10 cellular contexts compared by ENCODE assay signal in the genomic region with DNA sequence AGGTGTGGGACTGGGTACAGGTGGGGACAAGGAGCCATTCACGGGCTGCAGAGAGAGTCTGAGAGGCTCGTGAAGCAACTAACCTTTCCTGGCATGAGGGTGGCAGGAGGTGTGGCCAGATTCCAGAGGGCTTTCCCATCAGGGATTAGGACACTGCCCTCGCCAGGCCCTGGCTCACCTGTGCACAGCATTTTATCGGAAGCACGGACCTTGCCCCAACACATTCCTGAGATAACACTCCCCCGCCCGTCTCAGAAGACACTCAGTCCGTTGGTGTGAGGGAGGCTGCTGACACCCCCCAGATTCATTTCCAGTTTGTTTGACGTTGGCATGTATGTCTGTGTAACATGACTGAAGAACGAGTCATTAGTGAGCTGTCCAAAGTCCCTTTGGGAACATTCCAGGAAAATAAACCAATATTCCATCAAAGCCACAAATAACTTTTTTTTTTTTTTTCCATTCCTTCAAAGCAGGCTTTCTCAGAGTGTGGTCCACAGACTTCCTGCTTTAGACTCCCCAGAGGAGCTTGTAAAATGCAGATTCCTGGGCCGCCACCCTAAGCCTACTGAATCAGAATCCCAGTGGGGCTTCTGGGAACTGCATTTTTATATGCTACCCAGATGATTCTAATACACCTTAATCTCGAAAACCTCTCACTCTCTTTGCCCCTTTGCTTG. TPM values are rescaled to one million over a fixed set of nuclear protein-coding genes. Genes with fewer than 3 reads are reported as not detected.
DNase-seq lines count a peak whose midpoint lies in the region; ATAC-seq, FAIRE-seq and TF ChIP-seq lines count a peak whose summit lies in the region.
"Had no signal": no experiment of that assay in that cellular context is flagged by ENCODE, and none has a peak within 500 bp of the region (broad histone marks: within the 10 kb centered on the region; RNA-seq: fewer than 3 reads in every experiment).

No MANE protein-coding gene starts in this region.

- DNase-seq in NCI-H2196 treated with DMSO at 0.1 percent for 48 hours (lab: John Stamatoyannopoulos, UW; ENCODE audit: unreplicated experiment) (peak; percentile 24), NCI-H2196 (lab: John Stamatoyannopoulos, UW; ENCODE audit: unreplicated experiment) (no peak), GM12878 (ENCODE audit: low read depth, low spot score) (no peak), kidney tubule cell (ENCODE audit: low spot score) (peak; percentile 99), upper lobe of left lung (peak in 1 of 2 donors; percentile 88), NCI-H1417 treated with DMSO at 0.1 percent for 48 hours (lab: John Stamatoyannopoulos, UW) (no peak), SKM-1 treated with dmso at 0.1 percent for 144 hours (lab: John Stamatoyannopoulos, UW; ENCODE audit: unreplicated experiment) (no peak)
- DNase-seq in activated CD4-positive, alpha-beta T cell treated with anti-CD3 and anti-CD28 coated beads, Interleukin-2, amount 10 ng/mL, durations not matched to agents 24 days and 14 days: no peak
- DNase-seq: 8988T; activated naive CD8-positive, alpha-beta T cell treated with anti-CD3 and anti-CD28 coated beads, Interleukin-2, amount 10 ng/mL, durations not matched to agents 7 days and 5 days had no signal

- no TSS peak for BruUV-seq in GM12878 (replicated peaks; lab: Mats Ljungman, UMichigan)

- H3K4me1 ChIP-seq in GM12878 (ENCODE audit: control insufficient read depth, insufficient read depth, low read length): peaks cover 12% of the 10 kb centered on the region
- peaks cover 0 to 48% (median 23%) of the 10 kb centered on the region in 4 donors for H3K4me1 ChIP-seq in upper lobe of left lung

- H3K9ac ChIP-seq in GM12878 (ENCODE audit: control insufficient read depth, insufficient read depth, low read length): no peak overlapping the region

- no peak overlapping the region for H2AFZ ChIP-seq in GM12878 (ENCODE audit: control insufficient read depth, low read depth, low read length)

- no peaks in the 10 kb centered on the region for H3K9me3 Mint-ChIP-seq in activated CD4-positive, alpha-beta T cell treated with anti-CD3 and anti-CD28 coated beads, Interleukin-2, amount 10 ng/mL, durations not matched to agents 24 days and 14 days
- H3K9me3 Mint-ChIP-seq: activated naive CD8-positive, alpha-beta T cell treated with anti-CD3 and anti-CD28 coated beads, Interleukin-2, amount 10 ng/mL, durations not matched to agents 7 days and 5 days had no signal

- TF ChIP-seq EP300 in GM12878 (IDR thresholded peaks at IDR 0.05; ENCODE audit: borderline replicate concordance in 1 of 2, control insufficient read depth in 1 of 2, low read depth in 2 of 2, low read length in 2 of 2) (no peak), upper lobe of left lung (IDR thresholded peaks at IDR 0.05) (peak in 2 of 4 donors; percentile 20 to 69)

- in situ Hi-C loops in GM12878 (cut with MboI): no loop called here

- ATAC-seq in GM12878 (no peak), upper lobe of left lung (ENCODE audit: low FRiP score in 2 of 2) (peak; percentile 43 to 69)

- no peak for TF ChIP-seq RAD21 in GM12878 (IDR thresholded peaks at IDR 0.05; ENCODE audit: insufficient read depth, low read depth, low read length)

- no peak for FAIRE-seq in GM12878 (lab: Jason Lieb, UNC)

- H3K4me3 Mint-ChIP-seq in activated CD4-positive, alpha-beta T cell treated with anti-CD3 and anti-CD28 coated beads, Interleukin-2, amount 10 ng/mL, durations not matched to agents 24 days and 14 days: no peak overlapping the region
- H3K4me3 Mint-ChIP-seq: activated naive CD8-positive, alpha-beta T cell treated with anti-CD3 and anti-CD28 coated beads, Interleukin-2, amount 10 ng/mL, durations not matched to agents 7 days and 5 days had no signal

- intact Hi-C loops in GM12878 (cut with micrococcal nuclease; ENCODE audit: unreplicated experiment): no loop called here
- intact Hi-C loops in activated CD4-positive, alpha-beta T cell treated with anti-CD3 and anti-CD28 coated beads, Interleukin-2, amount 10 ng/mL, durations not matched to agents 24 days and 14 days (cut with micrococcal nuclease): no loop called here

- no peaks in the 10 kb centered on the region for H3K4me1 Mint-ChIP-seq in activated CD4-positive, alpha-beta T cell treated with anti-CD3 and anti-CD28 coated beads, Interleukin-2, amount 10 ng/mL, durations not matched to agents 24 days and 14 days
- H3K4me1 Mint-ChIP-seq: activated naive CD8-positive, alpha-beta T cell treated with anti-CD3 and anti-CD28 coated beads, Interleukin-2, amount 10 ng/mL, durations not matched to agents 7 days and 5 days had no signal

- TF ChIP-seq CTCF in GM12878 (IDR thresholded peaks at IDR 0.05 in 2 of 3, conservative IDR thresholded peaks at IDR 0.05 in 1 of 3; ENCODE audit: control insufficient read depth in 2 of 3, extremely low read depth in 1 of 3, insufficient read depth in 1 of 3, low read depth in 3 of 3, low read length in 3 of 3): no peak
- TF ChIP-seq CTCF in upper lobe of left lung (IDR thresholded peaks at IDR 0.05): peak in 1 of 6 experiments; percentile 6

- H3K27me3 Mint-ChIP-seq in activated CD4-positive, alpha-beta T cell treated with anti-CD3 and anti-CD28 coated beads, Interleukin-2, amount 10 ng/mL, durations not matched to agents 24 days and 14 days: no peaks in the 10 kb centered on the region

- H3K27ac Mint-ChIP-seq in activated CD4-positive, alpha-beta T cell treated with anti-CD3 and anti-CD28 coated beads, Interleukin-2, amount 10 ng/mL, durations not matched to agents 24 days and 14 days: no peak overlapping the region
- H3K27ac Mint-ChIP-seq: activated naive CD8-positive, alpha-beta T cell treated with anti-CD3 and anti-CD28 coated beads, Interleukin-2, amount 10 ng/mL, durations not matched to agents 7 days and 5 days had no signal

- no peaks in the 10 kb centered on the region for H3K27me3 ChIP-seq in GM12878 (replicated peaks in 1 of 2; ENCODE audit: control insufficient read depth in 2 of 2, insufficient read depth in 2 of 2, low read length in 1 of 2)
- no peaks in the 10 kb centered on the region for H3K27me3 ChIP-seq in upper lobe of left lung

- 74% methylated on average over 12 of the region's 12 CpGs for WGBS in GM12878 (ENCODE audit: insufficient coverage, insufficient replicate concordance, low lambda C conversion rate, missing lambda C conversion rate)
- 55 to 60% methylated on average over 11 to 12 of the region's 12 CpGs for WGBS in upper lobe of left lung, 2 donors

- no peaks in the 10 kb centered on the region for H3K36me3 Mint-ChIP-seq in activated CD4-positive, alpha-beta T cell treated with anti-CD3 and anti-CD28 coated beads, Interleukin-2, amount 10 ng/mL, durations not matched to agents 24 days and 14 days (ENCODE audit: low read depth)
- H3K36me3 Mint-ChIP-seq: activated naive CD8-positive, alpha-beta T cell treated with anti-CD3 and anti-CD28 coated beads, Interleukin-2, amount 10 ng/mL, durations not matched to agents 7 days and 5 days had no signal

- POLR2A ChIA-PET in GM12878 (lab: Charles Lee): no interaction called here

- H3K79me2 ChIP-seq in GM12878 (ENCODE audit: control insufficient read depth, insufficient read depth, low read length): no peaks in the 10 kb centered on the region

- RAD21 ChIA-PET in GM12878 (lab: Charles Lee; ENCODE audit: unreplicated experiment): no interaction called here

- H4K20me1 ChIP-seq in GM12878 (ENCODE audit: control insufficient read depth, insufficient read depth): no peaks in the 10 kb centered on the region

- CTCF ChIA-PET in GM12878 (lab: Yijun Ruan, JAX): no interaction called here

- no peak for TF ChIP-seq POLR2A in GM12878 (IDR thresholded peaks at IDR 0.05; ENCODE audit: low read depth, low read length)
- TF ChIP-seq POLR2A in upper lobe of left lung (IDR thresholded peaks at IDR 0.05): no peak

- H3K9me3 ChIP-seq in GM12878 (replicated peaks; ENCODE audit: control insufficient read depth, insufficient read depth, low read length) (no peaks in the 10 kb centered on the region), upper lobe of left lung (no peaks in the 10 kb centered on the region)

- no peaks in the 10 kb centered on the region for H3K36me3 ChIP-seq in GM12878 (ENCODE audit: control insufficient read depth in 2 of 2, insufficient read depth in 2 of 2, low read length in 1 of 2)
- H3K36me3 ChIP-seq in upper lobe of left lung: no peaks in the 10 kb centered on the region

- H3K4me2 ChIP-seq in GM12878 (ENCODE audit: control insufficient read depth, insufficient read depth): 0 out of 2 replicates have a peak overlapping the region, but pooled peaks have one; percentile 32

- H3K27ac ChIP-seq in GM12878 (ENCODE audit: control insufficient read depth, insufficient read depth) (no peak overlapping the region), upper lobe of left lung (peak overlapping the region; percentile 63 to 81 (median 71))

- SMC1A ChIA-PET in GM12878 (lab: Charles Lee; ENCODE audit: uncharacterized antibody, unreplicated experiment): no interaction called here

- no peak overlapping the region for H3K4me3 ChIP-seq in GM12878
- no peak overlapping the region for H3K4me3 ChIP-seq in upper lobe of left lung

RNA-seq across cellular contexts. Expression of a gene that starts 23.4 kb away (rescaled TPM):
- 6.0 TPM in 2 replicates for total RNA-seq in GM12878 (2013; cell fraction: nucleolus; rRNA removed)
- total RNA-seq in GM12878 (2014; rRNA removed): 2.6 and 2.7 TPM in 2 replicates
- 2.3 and 3.3 TPM in 2 replicates for total RNA-seq in GM12878 (2014; rRNA removed; fragmentation: Illumina TruSeq; extraction: Trizol)
- total RNA-seq in GM12878 (2021): 5.3 and 5.9 TPM in 2 replicates
- polyA plus RNA-seq in GM12878 (2011; ENCODE audit: low read depth): 0.96 TPM
- polyA plus RNA-seq in GM12878 (2011; rRNA removed): 7.2 and 7.8 TPM in 2 replicates
- polyA plus RNA-seq in GM12878 (2011; cell fraction: cytosol; rRNA removed): 5.4 and 5.6 TPM in 2 replicates
- polyA plus RNA-seq in GM12878 (2011; cell fraction: nucleus; rRNA removed): 7.6 and 9.8 TPM in 2 replicates
- 2.3 and 3.2 TPM in 2 replicates for polyA plus RNA-seq in GM12878 (2012)
- polyA plus RNA-seq in GM12878 (2014; fragmentation: Illumina TruSeq; extraction: Trizol): 3.0 and 34.5 TPM in 2 replicates
- 1 to 10 TPM in 1 of 2 experiments, under 1 TPM in 1; 0.50 to 1.2 TPM for polyA plus RNA-seq in GM12878 (2014; fragmentation: Nextera tagmentation; extraction: Ambion mirVana)
- 2.3 and 2.8 TPM in 2 replicates for polyA plus RNA-seq in GM12878 (2014; rRNA removed)
- 1 to 10 TPM in 1 of 2 experiments, under 1 TPM in 1; 0.74 to 1.6 TPM for polyA plus RNA-seq in GM12878 (2016; fragmentation: Nextera tagmentation; extraction: Ambion mirVana)
- polyA minus RNA-seq in GM12878 (2011; rRNA and poly(A)+ RNA removed): 9.4 and 14.1 TPM in 2 replicates
- polyA minus RNA-seq in GM12878 (2011; cell fraction: cytosol; rRNA and poly(A)+ RNA removed): 2.9 and 5.1 TPM in 2 replicates
- 5.4 and 9.2 TPM in 2 replicates for polyA minus RNA-seq in GM12878 (2011; cell fraction: nucleus; rRNA and poly(A)+ RNA removed)
- 10 to 100 TPM; 64.9 to 99.1 (median 86.4) TPM for total RNA-seq in upper lobe of left lung
- 1.1 and 2.4 TPM in 2 replicates for total RNA-seq in activated CD4-positive, alpha-beta T cell treated with anti-CD3 and anti-CD28 coated beads, Interleukin-2, amount 10 ng/mL, durations not matched to agents 24 days and 14 days

Comparison
In these comparisons a context has a peak if more than half of its experiments do, and no peak if none do; other contexts are left out.
1. DNase-seq: peak in NCI-H2196 treated with DMSO at 0.1 percent for 48 hours (single experiment) and kidney tubule cell (single experiment); none in NCI-H2196 (single experiment), GM12878 (single experiment), NCI-H1417 treated with DMSO at 0.1 percent for 48 hours (single experiment), SKM-1 treated with dmso at 0.1 percent for 144 hours (single experiment) and activated CD4-positive, alpha-beta T cell treated with anti-CD3 and anti-CD28 coated beads, Interleukin-2, amount 10 ng/mL, durations not matched to agents 24 days and 14 days (single experiment).
2. RNA of a gene that starts 23.4 kb away (total RNA-seq): 64.9 to 99.1 TPM in upper lobe of left lung; 2.3 to 6.0 TPM in GM12878 and 1.1 to 2.4 TPM in activated CD4-positive, alpha-beta T cell treated with anti-CD3 and anti-CD28 coated beads, Interleukin-2, amount 10 ng/mL, durations not matched to agents 24 days and 14 days; every median in the first group is over 4 times any median in the second.